ENCODE assay signal across 1 cellular context in genomic region chr6:20723236-20723635, GRCh38.
TF ChIP-seq lines count a peak whose summit lies in the region.

No MANE protein-coding gene starts in this region.

TF ChIP-seq in WTC11, 78 proteins besides CTCF, POLR2A, EP300 and RAD21:
- TF ChIP-seq SOX15 (CRISPR knock-in tag; IDR thresholded peaks at IDR 0.05) = no peak
- TF ChIP-seq ZBTB43 (CRISPR knock-in tag; IDR thresholded peaks at IDR 0.05) = no peak
- TF ChIP-seq ZNF121 (CRISPR knock-in tag; IDR thresholded peaks at IDR 0.05) = no peak
- no peak for TF ChIP-seq GABPB1 (CRISPR knock-in tag; IDR thresholded peaks at IDR 0.05)
- TF ChIP-seq ETV6 (CRISPR knock-in tag; IDR thresholded peaks at IDR 0.05) = no peak
- no peak for TF ChIP-seq ATF1 (CRISPR knock-in tag; IDR thresholded peaks at IDR 0.05)
- TF ChIP-seq CBFB (CRISPR knock-in tag; IDR thresholded peaks at IDR 0.05; ENCODE audit: low read depth) = no peak
- no peak for TF ChIP-seq ZNF281 (CRISPR knock-in tag; IDR thresholded peaks at IDR 0.05)
- no peak for TF ChIP-seq NR3C1 (CRISPR knock-in tag; conservative IDR thresholded peaks at IDR 0.05; ENCODE audit: low read depth)
- TF ChIP-seq ATF6 (CRISPR knock-in tag; IDR thresholded peaks at IDR 0.05) = no peak
TF ChIP-seq in WTC11: peak in this region for 0.
